Comparison of ENCODE assay signal across 15 cellular contexts in genomic region chr12:91786490-91787272, GRCh38.
"Had no signal": no experiment of that assay in that cellular context is flagged by ENCODE, and none has a peak within 500 bp of the region (broad histone marks: within the 10 kb centered on the region; RNA-seq: fewer than 3 reads in every experiment).

No MANE protein-coding gene starts in this region.

- ATAC-seq: gastroesophageal sphincter, left ventricle myocardium superior had no signal

- DNase-seq: activated CD4-positive, alpha-beta T cell treated with anti-CD3 and anti-CD28 coated beads, Interleukin-2, amount 50 U/mL, for 1 hour; activated effector memory CD4-positive, alpha-beta T cell treated with anti-CD3 and anti-CD28 coated beads, Interleukin-2, amount 50 U/mL, for 16 hours; effector CD8-positive, alpha-beta T cell; left ventricle myocardium superior; mesenchymal stem cell had no signal

- H3K4me2 ChIP-seq: smooth muscle cell had no signal

- H3K4me3 ChIP-seq: cardiac muscle cell, coronary artery, gastroesophageal sphincter, right atrium auricular region, smooth muscle cell, tibial nerve had no signal

- H3K27ac Mint-ChIP-seq: stimulated activated effector memory CD8-positive, alpha-beta T cell treated with anti-CD3 and anti-CD28 coated beads, Interleukin-12 subunit alpha, Interleukin-12 subunit beta, amount 100 ng/mL, for 72 hours had no signal

- FAIRE-seq: astrocyte had no signal

- H3K4me1 ChIP-seq: gastroesophageal sphincter, right atrium auricular region, tibial nerve had no signal

- H3K27ac ChIP-seq: cardiac muscle cell, coronary artery, epithelial cell of prostate, gastroesophageal sphincter, neutrophil, right atrium auricular region, tibial nerve had no signal

- H3K27me3 ChIP-seq: cardiac muscle cell, gastroesophageal sphincter, neutrophil, right atrium auricular region, tibial nerve had no signal

- H3K36me3 Mint-ChIP-seq: stimulated activated effector memory CD8-positive, alpha-beta T cell treated with anti-CD3 and anti-CD28 coated beads, Interleukin-12 subunit alpha, Interleukin-12 subunit beta, amount 100 ng/mL, for 72 hours had no signal

- H3K9me3 Mint-ChIP-seq: stimulated activated effector memory CD8-positive, alpha-beta T cell treated with anti-CD3 and anti-CD28 coated beads, Interleukin-12 subunit alpha, Interleukin-12 subunit beta, amount 100 ng/mL, for 72 hours had no signal

- H3K36me3 ChIP-seq: cardiac muscle cell, gastroesophageal sphincter, neutrophil, right atrium auricular region, tibial nerve had no signal

- H3K9me3 ChIP-seq: gastroesophageal sphincter, neutrophil, right atrium auricular region, tibial nerve had no signal
